In the genomic region with DNA sequence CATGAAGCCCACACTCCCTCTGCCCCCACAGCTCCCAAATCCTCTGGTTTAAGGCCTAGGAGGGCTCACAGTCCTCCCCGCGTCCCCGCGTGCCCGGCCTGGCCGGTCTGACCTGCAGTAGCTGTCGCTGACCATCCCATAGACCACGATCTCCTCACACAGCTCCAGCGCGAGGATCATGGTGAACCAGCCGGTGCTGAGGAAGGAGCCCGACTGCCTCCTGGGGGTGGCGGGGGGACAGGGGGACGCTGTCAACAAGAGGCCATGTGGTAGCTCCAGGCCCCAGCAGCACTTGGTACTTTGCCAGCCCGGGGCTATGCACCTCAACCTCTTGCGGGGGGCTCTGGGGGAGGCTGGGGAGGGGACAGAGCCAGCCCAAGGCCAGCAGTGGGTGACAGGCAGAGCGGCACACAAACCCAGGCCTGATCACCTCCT, we compare ENCODE assay signal across 15 cellular contexts. TPM values are rescaled to one million over a fixed set of nuclear protein-coding genes. Genes with fewer than 3 reads are reported as not detected.
A peak's percentile ranks its signal among the peaks of the same experiment; 100 is the strongest.
DNase-seq lines count a peak whose midpoint lies in the region; ATAC-seq and TF ChIP-seq lines count a peak whose summit lies in the region.
"Had no signal": no experiment of that assay in that cellular context is flagged by ENCODE, and none has a peak within 500 bp of the region (broad histone marks: within the 10 kb centered on the region; RNA-seq: fewer than 3 reads in every experiment).

No MANE protein-coding gene starts in this region.

- intact Hi-C loops in activated naive CD4-positive, alpha-beta T cell treated with anti-CD3 and anti-CD28 coated beads for 36 hours (cut with micrococcal nuclease), result no loop called here
- intact Hi-C loops in lower lobe of right lung (cut with DNase I), result no loop called here
- intact Hi-C loops in transverse colon (cut with DNase I; ENCODE audit: low total_unique reads), result no loop called here
- intact Hi-C loops in activated CD4-positive, alpha-beta memory T cell treated with anti-CD3 and anti-CD28 coated beads for 36 hours (cut with micrococcal nuclease), result loop anchor here (5.0 kb wide), 1 partner anchor 43 kb away; no protein-coding TSS in a partner anchor

- H3K9me3 ChIP-seq in lower lobe of right lung (no peaks in the 10 kb centered on the region), transverse colon (no peaks in the 10 kb centered on the region)
- H3K9me3 ChIP-seq: A549 had no signal

- TF ChIP-seq CTCF in lower lobe of right lung (IDR thresholded peaks at IDR 0.05), result no peak
- no peak for TF ChIP-seq CTCF in transverse colon (IDR thresholded peaks at IDR 0.05)

- no peaks in the 10 kb centered on the region for H3K9me3 Mint-ChIP-seq in activated naive CD4-positive, alpha-beta T cell treated with anti-CD3 and anti-CD28 coated beads, Interleukin-2, amount 50 U/mL, for 24 hours
- H3K9me3 Mint-ChIP-seq in activated naive CD4-positive, alpha-beta T cell treated with anti-CD3 and anti-CD28 coated beads for 36 hours, result no peaks in the 10 kb centered on the region
- no peaks in the 10 kb centered on the region for H3K9me3 Mint-ChIP-seq in activated CD4-positive, alpha-beta memory T cell treated with anti-CD3 and anti-CD28 coated beads for 36 hours
- H3K9me3 Mint-ChIP-seq: nephron progenitor cell had no signal

- no peak for ATAC-seq in lower lobe of right lung
- ATAC-seq: left lobe of liver had no signal

- no peak for TF ChIP-seq EP300 in transverse colon (IDR thresholded peaks at IDR 0.05; ENCODE audit: low read depth)

- H3K27me3 Mint-ChIP-seq in activated naive CD4-positive, alpha-beta T cell treated with anti-CD3 and anti-CD28 coated beads, Interleukin-2, amount 50 U/mL, for 24 hours, result no peaks in the 10 kb centered on the region
- H3K27me3 Mint-ChIP-seq in activated naive CD4-positive, alpha-beta T cell treated with anti-CD3 and anti-CD28 coated beads for 36 hours (ENCODE audit: low read depth), result no peaks in the 10 kb centered on the region
- H3K27me3 Mint-ChIP-seq in activated CD4-positive, alpha-beta memory T cell treated with anti-CD3 and anti-CD28 coated beads for 36 hours, result no peaks in the 10 kb centered on the region

- POLR2A ChIA-PET in activated CD4-positive, alpha-beta memory T cell treated with anti-CD3 and anti-CD28 coated beads for 36 hours (lab: Charles Lee), result no interaction called here

- H3K27ac ChIP-seq in angular gyrus (ENCODE audit: low read depth, low read length) (peak overlapping the region; percentile 64), lower lobe of right lung (peak overlapping the region; percentile 49), transverse colon (peak overlapping the region in 1 of 4 donors; percentile 6)
- H3K27ac ChIP-seq: epithelial cell of prostate had no signal

- 82% methylated on average over 17 of the region's 17 CpGs; no CpG with 5 or more reads in 1 of the 2 donors for WGBS in transverse colon (ENCODE audit: low coverage in 1 of 2), 2 donors

- H3K4me1 Mint-ChIP-seq in activated naive CD4-positive, alpha-beta T cell treated with anti-CD3 and anti-CD28 coated beads, Interleukin-2, amount 50 U/mL, for 24 hours, result peaks cover 34% of the 10 kb centered on the region
- peaks cover 50% of the 10 kb centered on the region for H3K4me1 Mint-ChIP-seq in activated naive CD4-positive, alpha-beta T cell treated with anti-CD3 and anti-CD28 coated beads for 36 hours (ENCODE audit: low read depth)
- H3K4me1 Mint-ChIP-seq in activated CD4-positive, alpha-beta memory T cell treated with anti-CD3 and anti-CD28 coated beads for 36 hours (ENCODE audit: low read depth), result peaks cover 38% of the 10 kb centered on the region

- H3K4me3 Mint-ChIP-seq in activated naive CD4-positive, alpha-beta T cell treated with anti-CD3 and anti-CD28 coated beads, Interleukin-2, amount 50 U/mL, for 24 hours, result no peak overlapping the region
- no peak overlapping the region for H3K4me3 Mint-ChIP-seq in activated naive CD4-positive, alpha-beta T cell treated with anti-CD3 and anti-CD28 coated beads for 36 hours
- no peak overlapping the region for H3K4me3 Mint-ChIP-seq in activated CD4-positive, alpha-beta memory T cell treated with anti-CD3 and anti-CD28 coated beads for 36 hours
- H3K4me3 Mint-ChIP-seq: nephron progenitor cell had no signal

- H3K36me3 ChIP-seq in lower lobe of right lung (peaks cover 59% of the 10 kb centered on the region), transverse colon (no peaks in the 10 kb centered on the region)

- no peaks in the 10 kb centered on the region for H3K36me3 Mint-ChIP-seq in activated naive CD4-positive, alpha-beta T cell treated with anti-CD3 and anti-CD28 coated beads, Interleukin-2, amount 50 U/mL, for 24 hours
- peaks cover 15% of the 10 kb centered on the region for H3K36me3 Mint-ChIP-seq in activated naive CD4-positive, alpha-beta T cell treated with anti-CD3 and anti-CD28 coated beads for 36 hours (ENCODE audit: low read depth)
- H3K36me3 Mint-ChIP-seq in activated CD4-positive, alpha-beta memory T cell treated with anti-CD3 and anti-CD28 coated beads for 36 hours, result peaks cover 22% of the 10 kb centered on the region

- no peak overlapping the region for H3K4me3 ChIP-seq in lower lobe of right lung
- H3K4me3 ChIP-seq in transverse colon, result no peak overlapping the region
- H3K4me3 ChIP-seq: A549 had no signal

- H3K27ac Mint-ChIP-seq in activated naive CD4-positive, alpha-beta T cell treated with anti-CD3 and anti-CD28 coated beads, Interleukin-2, amount 50 U/mL, for 24 hours, result peak overlapping the region; percentile 59
- H3K27ac Mint-ChIP-seq in activated naive CD4-positive, alpha-beta T cell treated with anti-CD3 and anti-CD28 coated beads for 36 hours, result no peak overlapping the region
- no peak overlapping the region for H3K27ac Mint-ChIP-seq in activated CD4-positive, alpha-beta memory T cell treated with anti-CD3 and anti-CD28 coated beads for 36 hours
- H3K27ac Mint-ChIP-seq: nephron progenitor cell had no signal

- no peak for DNase-seq in activated naive CD4-positive, alpha-beta T cell treated with anti-CD3 and anti-CD28 coated beads for 36 hours
- DNase-seq in lower lobe of right lung (no peak), transverse colon (peak; percentile 9), mesenteric fat pad (ENCODE audit: low spot score) (no peak), NCI-H146 treated with DMSO at 0.1 percent for 48 hours (lab: John Stamatoyannopoulos, UW; ENCODE audit: unreplicated experiment) (no peak)
- DNase-seq in activated CD4-positive, alpha-beta memory T cell treated with anti-CD3 and anti-CD28 coated beads for 36 hours, result no peak
- DNase-seq: midbrain, NCI-H1092 treated with DMSO at 0.1 percent for 48 hours, NCI-H1930, nephron progenitor cell had no signal

- CTCF ChIA-PET in activated naive CD4-positive, alpha-beta T cell treated with anti-CD3 and anti-CD28 coated beads for 36 hours (lab: Charles Lee), result interaction anchor here (0.6 kb wide), 1 partner anchor 77 kb away, joined by 3 read pairs; no protein-coding TSS in a partner anchor
- CTCF ChIA-PET in activated CD4-positive, alpha-beta memory T cell treated with anti-CD3 and anti-CD28 coated beads for 36 hours (lab: Charles Lee), result interaction anchor here (0.7 to 2.4 kb wide), 4 partner anchors 11 to 175 kb away, joined by 3 to 11 read pairs (median 6); partner anchors contain the start of genes ST6GALNAC6 and TOR2A

- peaks cover 68% of the 10 kb centered on the region for H3K4me1 ChIP-seq in lower lobe of right lung
- H3K4me1 ChIP-seq in transverse colon, result peaks cover 36 to 64% (median 47%) of the 10 kb centered on the region in 4 donors

- TF ChIP-seq POLR2A in transverse colon (IDR thresholded peaks at IDR 0.05), result no peak

- H3K27me3 ChIP-seq in lower lobe of right lung (ENCODE audit: low read depth) (no peaks in the 10 kb centered on the region), transverse colon (no peaks in the 10 kb centered on the region)

- in situ Hi-C loops in transverse colon (cut with MboI; ENCODE audit: low pct_ligation_motif_present in 1 of 4, low pct_unique_long_range_greater_than_20kb in 1 of 4, low sequenced_read_pairs in 3 of 4), result loop anchor here in 3 of 4 donors (25.0 kb wide), 2 partner anchors 123 to 323 kb away; partner anchors contain the start of genes CDK9 (in 1 of the 3) and SH2D3C (in 1 of the 3)

RNA-seq across cellular contexts. Expression of gene ST6GALNAC4, which starts 7.0 kb away (rescaled TPM):
- 10 to 100 TPM; 22.3 to 24.6 TPM for total RNA-seq in activated naive CD4-positive, alpha-beta T cell treated with anti-CD3 and anti-CD28 coated beads for 36 hours
- total RNA-seq in lower lobe of right lung, result 45.6 TPM
- 10 to 100 TPM; 16.7 to 66.1 (median 47.3) TPM for total RNA-seq in transverse colon
- 40.0 TPM for total RNA-seq in mesenteric fat pad
- total RNA-seq in activated CD4-positive, alpha-beta memory T cell treated with anti-CD3 and anti-CD28 coated beads for 36 hours, result 10 to 100 TPM; 21.2 to 23.5 TPM

RNA-seq across cellular contexts. Expression of gene ST6GALNAC6, which starts 10.5 kb away (rescaled TPM):
- total RNA-seq in activated naive CD4-positive, alpha-beta T cell treated with anti-CD3 and anti-CD28 coated beads for 36 hours, result 10 to 100 TPM; 28.7 to 29.1 TPM
- total RNA-seq in lower lobe of right lung, result 82.0 TPM
- total RNA-seq in transverse colon, result 10 to 100 TPM; 41.0 to 80.4 (median 75.7) TPM
- total RNA-seq in mesenteric fat pad, result 109 TPM
- 10 to 100 TPM; 50.1 to 53.8 TPM for total RNA-seq in activated CD4-positive, alpha-beta memory T cell treated with anti-CD3 and anti-CD28 coated beads for 36 hours

RNA-seq across cellular contexts. Expression of gene PIP5KL1, which starts 20.7 kb away (rescaled TPM):
- total RNA-seq in activated naive CD4-positive, alpha-beta T cell treated with anti-CD3 and anti-CD28 coated beads for 36 hours, result 1 to 10 TPM; 1.1 to 1.8 TPM
- total RNA-seq in lower lobe of right lung (11.5 TPM), transverse colon (1 to 10 TPM in 1 of 4 donors, not detected in 3; 4.6 TPM), mesenteric fat pad (2.2 TPM)
- total RNA-seq in activated CD4-positive, alpha-beta memory T cell treated with anti-CD3 and anti-CD28 coated beads for 36 hours, result 1 to 10 TPM in 1 of 2 experiments, under 1 TPM in 1; 0.94 to 2.9 TPM

RNA-seq across cellular contexts. Expression of gene DPM2, which starts 27.8 kb away (rescaled TPM):
- 10 to 100 TPM; 41.6 to 43.4 TPM for total RNA-seq in activated naive CD4-positive, alpha-beta T cell treated with anti-CD3 and anti-CD28 coated beads for 36 hours
- total RNA-seq in lower lobe of right lung, result 33.7 TPM
- 100 to 1,000 TPM in 1 of 4 donors, 10 to 100 TPM in 3; 20.6 to 249 (median 26.3) TPM for total RNA-seq in transverse colon
- 20.9 TPM for total RNA-seq in mesenteric fat pad
- total RNA-seq in activated CD4-positive, alpha-beta memory T cell treated with anti-CD3 and anti-CD28 coated beads for 36 hours, result 10 to 100 TPM; 41.5 to 42.0 TPM

RNA-seq across cellular contexts. Expression of gene AK1, which starts 32.4 kb away (rescaled TPM):
- 10 to 100 TPM; 11.8 to 11.9 TPM for total RNA-seq in activated naive CD4-positive, alpha-beta T cell treated with anti-CD3 and anti-CD28 coated beads for 36 hours
- 185 TPM for total RNA-seq in lower lobe of right lung
- total RNA-seq in transverse colon, result 100 to 1,000 TPM in 1 of 4 donors, 10 to 100 TPM in 3; 24.7 to 110 (median 62.4) TPM
- total RNA-seq in mesenteric fat pad, result 68.3 TPM
- 10 to 100 TPM; 27.7 to 28.5 TPM for total RNA-seq in activated CD4-positive, alpha-beta memory T cell treated with anti-CD3 and anti-CD28 coated beads for 36 hours
